Comparison of ENCODE assay signal across 24 cellular contexts in genomic region chr2:232493701-232494426, GRCh38. TPM values are rescaled to one million over a fixed set of nuclear protein-coding genes. Genes with fewer than 3 reads are reported as not detected.
"Had no signal": no experiment of that assay in that cellular context is flagged by ENCODE, and none has a peak within 500 bp of the region (broad histone marks: within the 10 kb centered on the region; RNA-seq: fewer than 3 reads in every experiment).

No MANE protein-coding gene starts in this region.

- H3K4me1 ChIP-seq: foreskin keratinocyte, upper lobe of left lung had no signal

- H3K4me3 ChIP-seq: mucosa of descending colon, upper lobe of left lung had no signal

- FAIRE-seq: bronchial epithelial cell had no signal

- H3K27ac Mint-ChIP-seq: activated naive CD8-positive, alpha-beta T cell; activated T-cell treated with anti-CD3 and anti-CD28 coated beads, Interleukin-2, amount 50 U/mL, for 24 hours; activated T-helper 17 cell treated with anti-CD3 and anti-CD28 coated beads, Interleukin-2, amount 50 U/mL, for 72 hours; immature natural killer cell; nephron progenitor cell; progenitor cell of endocrine pancreas had no signal

- H3K4me3 Mint-ChIP-seq: activated naive CD8-positive, alpha-beta T cell; activated T-cell treated with anti-CD3 and anti-CD28 coated beads, Interleukin-2, amount 50 U/mL, for 24 hours; activated T-helper 17 cell treated with anti-CD3 and anti-CD28 coated beads, Interleukin-2, amount 50 U/mL, for 72 hours; immature natural killer cell; nephron progenitor cell had no signal

- H3K27ac ChIP-seq: foreskin keratinocyte, upper lobe of left lung had no signal

- ATAC-seq: activated T-helper 17 cell treated with anti-CD3 and anti-CD28 coated beads, Interleukin-2, amount 50 U/mL, for 72 hours; foreskin keratinocyte; mucosa of descending colon; stimulated activated naive CD8-positive, alpha-beta T cell treated with anti-CD3 and anti-CD28 coated beads, Interleukin-15, Interleukin-2, amounts not matched to agents 100 U/mL and 50 U/mL, for 24 hours had no signal

- DNase-seq: activated CD4-positive, alpha-beta T cell treated with anti-CD3 and anti-CD28 coated beads for 1 hour; activated T-cell treated with anti-CD3 and anti-CD28 coated beads, Interleukin-2, amount 50 U/mL, for 24 hours; foreskin keratinocyte; immature natural killer cell; kidney glomerular epithelial cell; mesenchymal stem cell; nephron progenitor cell; occipital lobe; stimulated activated CD4-positive, alpha-beta T cell treated with anti-CD3 and anti-CD28 coated beads, Interleukin-12 subunit alpha, Interleukin-12 subunit beta, amount 100 ng/mL, for 4 hours; stimulated activated CD4-positive, alpha-beta T cell treated with anti-CD3 and anti-CD28 coated beads, Interleukin-4, amount 100 ng/mL, for 4 hours; stimulated activated naive CD8-positive, alpha-beta T cell treated with anti-CD3 and anti-CD28 coated beads, Interleukin-15, Interleukin-2, amounts not matched to agents 100 U/mL and 50 U/mL, for 24 hours; T-helper 9 cell; upper lobe of left lung had no signal

- H3K9me3 Mint-ChIP-seq: activated T-cell treated with anti-CD3 and anti-CD28 coated beads, Interleukin-2, amount 50 U/mL, for 24 hours; activated T-helper 17 cell treated with anti-CD3 and anti-CD28 coated beads, Interleukin-2, amount 50 U/mL, for 72 hours; nephron progenitor cell had no signal

- H3K36me3 ChIP-seq: upper lobe of left lung had no signal

- H3K36me3 Mint-ChIP-seq: activated naive CD8-positive, alpha-beta T cell; immature natural killer cell had no signal

- H3K4me1 Mint-ChIP-seq: activated T-helper 17 cell treated with anti-CD3 and anti-CD28 coated beads, Interleukin-2, amount 50 U/mL, for 72 hours had no signal

- H3K9me3 ChIP-seq: mucosa of descending colon, upper lobe of left lung had no signal

RNA-seq across cellular contexts. Expression of gene ECEL1, which starts 6.2 kb away (rescaled TPM):
- total RNA-seq: activated T-helper 17 cell treated with anti-CD3 and anti-CD28 coated beads, Interleukin-2, amount 50 U/mL, for 72 hours; bronchial epithelial cell; foreskin keratinocyte; glomerular endothelial cell; subcutaneous adipose tissue; T-helper 1 cell treated with Interleukin-12 subunit alpha and Interleukin-12 subunit beta and Interleukin-4 antibody, amounts not matched to agents 30 ng/mL and 1 ng/mL, for 36 hours had no signal
- polyA plus RNA-seq: foreskin keratinocyte, immature natural killer cell had no signal

RNA-seq across cellular contexts. Expression of gene PRSS56, which starts 26.3 kb away (rescaled TPM):
- total RNA-seq: activated T-helper 17 cell treated with anti-CD3 and anti-CD28 coated beads, Interleukin-2, amount 50 U/mL, for 72 hours; bronchial epithelial cell; foreskin keratinocyte; glomerular endothelial cell; lower leg skin; mucosa of descending colon; occipital lobe; progenitor cell of endocrine pancreas; subcutaneous adipose tissue; T-helper 1 cell treated with Interleukin-12 subunit alpha and Interleukin-12 subunit beta and Interleukin-4 antibody, amounts not matched to agents 30 ng/mL and 1 ng/mL, for 36 hours; upper lobe of left lung had no signal
- polyA plus RNA-seq: esophagus, foreskin keratinocyte, immature natural killer cell had no signal

RNA-seq across cellular contexts. Expression of gene CHRND, which starts 32.1 kb away (rescaled TPM):
- total RNA-seq: activated T-helper 17 cell treated with anti-CD3 and anti-CD28 coated beads, Interleukin-2, amount 50 U/mL, for 72 hours; bronchial epithelial cell; foreskin keratinocyte; glomerular endothelial cell; lower leg skin; mucosa of descending colon; occipital lobe; subcutaneous adipose tissue; T-helper 1 cell treated with Interleukin-12 subunit alpha and Interleukin-12 subunit beta and Interleukin-4 antibody, amounts not matched to agents 30 ng/mL and 1 ng/mL, for 36 hours; upper lobe of left lung had no signal
- polyA plus RNA-seq: esophagus, foreskin keratinocyte, immature natural killer cell had no signal

RNA-seq across cellular contexts. Expression of gene ALPI, which starts 37.9 kb away (rescaled TPM):
- total RNA-seq: activated T-helper 17 cell treated with anti-CD3 and anti-CD28 coated beads, Interleukin-2, amount 50 U/mL, for 72 hours; bronchial epithelial cell; cerebellum; foreskin keratinocyte; glomerular endothelial cell; lower leg skin; occipital lobe; progenitor cell of endocrine pancreas; subcutaneous adipose tissue; T-helper 1 cell treated with Interleukin-12 subunit alpha and Interleukin-12 subunit beta and Interleukin-4 antibody, amounts not matched to agents 30 ng/mL and 1 ng/mL, for 36 hours; upper lobe of left lung had no signal
- polyA plus RNA-seq: esophagus, foreskin keratinocyte, immature natural killer cell had no signal

RNA-seq across cellular contexts. Expression of gene CHRNG, which starts 45.6 kb away (rescaled TPM):
- total RNA-seq: activated T-helper 17 cell treated with anti-CD3 and anti-CD28 coated beads, Interleukin-2, amount 50 U/mL, for 72 hours; bronchial epithelial cell; cerebellum; foreskin keratinocyte; glomerular endothelial cell; lower leg skin; mucosa of descending colon; progenitor cell of endocrine pancreas; subcutaneous adipose tissue; T-helper 1 cell treated with Interleukin-12 subunit alpha and Interleukin-12 subunit beta and Interleukin-4 antibody, amounts not matched to agents 30 ng/mL and 1 ng/mL, for 36 hours; upper lobe of left lung had no signal
- polyA plus RNA-seq: esophagus, foreskin keratinocyte, immature natural killer cell had no signal
